Comparison of ENCODE assay signal across 10 cellular contexts in genomic region chr15:77633913-77634265, GRCh38. TPM values are rescaled to one million over a fixed set of nuclear protein-coding genes. Genes with fewer than 3 reads are reported as not detected.
DNase-seq lines count a peak whose midpoint lies in the region; ATAC-seq, FAIRE-seq and TF ChIP-seq lines count a peak whose summit lies in the region.
"Had no signal": no experiment of that assay in that cellular context is flagged by ENCODE, and none has a peak within 500 bp of the region (broad histone marks: within the 10 kb centered on the region; RNA-seq: fewer than 3 reads in every experiment).

No MANE protein-coding gene starts in this region.

- SMC1A ChIA-PET in GM12878 (lab: Charles Lee; ENCODE audit: uncharacterized antibody, unreplicated experiment), result interaction anchor here (1.0 kb wide), 2 partner anchors 33 to 255 kb away, joined by 3 read pairs; no protein-coding TSS in a partner anchor

- no peak for ATAC-seq in CD4-positive, alpha-beta T cell (ENCODE audit: poor library complexity)
- ATAC-seq in HG02759 (IDR thresholded peaks at IDR 0.05; ENCODE audit: unreplicated experiment) (peak; percentile 8), GM12878 (no peak), GM21529 (IDR thresholded peaks at IDR 0.05; ENCODE audit: unreplicated experiment) (no peak), HG03342 (IDR thresholded peaks at IDR 0.05; ENCODE audit: unreplicated experiment) (no peak), sciatic nerve (no peak)

- no peaks in the 10 kb centered on the region; the same call in 1 of the 2 replicates for H3K4me1 ChIP-seq in GM12878 (ENCODE audit: control insufficient read depth, insufficient read depth, low read length)

- no peaks in the 10 kb centered on the region for H3K36me3 Mint-ChIP-seq in CD4-positive, alpha-beta T cell (ENCODE audit: low read depth)
- no peaks in the 10 kb centered on the region for H3K36me3 Mint-ChIP-seq in mesothelial cell of epicardium

- no peaks in the 10 kb centered on the region for H3K79me2 ChIP-seq in GM12878 (ENCODE audit: control insufficient read depth, insufficient read depth, low read length)

- H3K4me1 Mint-ChIP-seq in CD4-positive, alpha-beta T cell (ENCODE audit: low read depth), result peaks cover 15% of the 10 kb centered on the region
- peaks cover 17% of the 10 kb centered on the region for H3K4me1 Mint-ChIP-seq in mesothelial cell of epicardium

- POLR2A ChIA-PET in CD4-positive, alpha-beta T cell (lab: Charles Lee), result no interaction called here
- POLR2A ChIA-PET in GM12878 (lab: Charles Lee), result no interaction called here

- no peaks in the 10 kb centered on the region for H3K9me3 ChIP-seq in CD4-positive, alpha-beta T cell (ENCODE audit: control insufficient read depth, low read length)
- no peaks in the 10 kb centered on the region for H3K9me3 ChIP-seq in GM12878 (replicated peaks; ENCODE audit: control insufficient read depth, insufficient read depth, low read length)

- TF ChIP-seq EP300 in GM12878 (IDR thresholded peaks at IDR 0.05; ENCODE audit: borderline replicate concordance in 1 of 2, control insufficient read depth in 1 of 2, low read depth in 2 of 2, low read length in 2 of 2), result no peak

- no TSS peak for BruUV-seq in GM12878 (replicated peaks; lab: Mats Ljungman, UMichigan)

- H3K27ac ChIP-seq in CD4-positive, alpha-beta T cell (ENCODE audit: low read depth, low read length), result no peak overlapping the region
- no peak overlapping the region for H3K27ac ChIP-seq in GM12878 (ENCODE audit: control insufficient read depth, insufficient read depth)

- no peak overlapping the region for H3K9ac ChIP-seq in GM12878 (ENCODE audit: control insufficient read depth, insufficient read depth, low read length)

- peaks cover 57% of the 10 kb centered on the region for H3K27me3 Mint-ChIP-seq in CD4-positive, alpha-beta T cell
- H3K27me3 Mint-ChIP-seq in mesothelial cell of epicardium (ENCODE audit: low read depth), result peaks cover 65% of the 10 kb centered on the region

- FAIRE-seq in GM12878 (lab: Jason Lieb, UNC), result no peak
- FAIRE-seq: bronchial epithelial cell had no signal

- TF ChIP-seq POLR2A in GM12878 (IDR thresholded peaks at IDR 0.05; ENCODE audit: low read depth, low read length), result no peak

- no peaks in the 10 kb centered on the region for H3K9me3 Mint-ChIP-seq in CD4-positive, alpha-beta T cell
- no peaks in the 10 kb centered on the region for H3K9me3 Mint-ChIP-seq in mesothelial cell of epicardium

- no peaks in the 10 kb centered on the region for H3K36me3 ChIP-seq in GM12878 (ENCODE audit: control insufficient read depth in 2 of 2, insufficient read depth in 2 of 2, low read length in 1 of 2)

- CTCF ChIA-PET in CD4-positive, alpha-beta T cell (lab: Charles Lee), result no interaction called here
- CTCF ChIA-PET in GM12878 (lab: Yijun Ruan, JAX), result interaction anchor here (0.7 to 5.1 kb wide), 20 partner anchors 9 to 447 kb away, joined by 3 to 48 read pairs (median 4); no protein-coding TSS in a partner anchor

- H4K20me1 ChIP-seq in GM12878 (ENCODE audit: control insufficient read depth, insufficient read depth), result no peaks in the 10 kb centered on the region

- no peak overlapping the region for H3K4me3 ChIP-seq in GM12878

- H3K27ac Mint-ChIP-seq in CD4-positive, alpha-beta T cell, result no peak overlapping the region
- H3K27ac Mint-ChIP-seq in mesothelial cell of epicardium, result no peak overlapping the region

- no peak overlapping the region; the same call in 1 of the 2 replicates for H3K4me2 ChIP-seq in GM12878 (ENCODE audit: control insufficient read depth, insufficient read depth)

- intact Hi-C loops in CD4-positive, alpha-beta T cell (cut with DNase I, micrococcal nuclease), result loop anchor here in 1 of 2 experiments (10.0 kb wide), 1 partner anchor 241 kb away; no protein-coding TSS in a partner anchor
- intact Hi-C loops in GM12878 (cut with micrococcal nuclease; ENCODE audit: unreplicated experiment) (loop anchor here (1.0 to 5.0 kb wide), 3 partner anchors 187 to 447 kb away; no protein-coding TSS in a partner anchor), sciatic nerve (cut with DNase I) (loop anchor here (10.0 kb wide), 1 partner anchor 191 kb away; no protein-coding TSS in a partner anchor)

- DNase-seq in CD4-positive, alpha-beta T cell, result no peak
- no peak for DNase-seq in GM12878 (ENCODE audit: low read depth, low spot score)
- DNase-seq in mesothelial cell of epicardium (ENCODE audit: low spot score in 2 of 2, unreplicated experiment in 2 of 2), result no peak
- DNase-seq in C1 segment of cervical spinal cord (lab: John Stamatoyannopoulos, UW), result no peak
- DNase-seq in sciatic nerve (ENCODE audit: low spot score), result no peak

- TF ChIP-seq CTCF in CD4-positive, alpha-beta T cell (IDR thresholded peaks at IDR 0.05), result no peak
- TF ChIP-seq CTCF in GM12878 (IDR thresholded peaks at IDR 0.05 in 2 of 3, conservative IDR thresholded peaks at IDR 0.05 in 1 of 3; ENCODE audit: control insufficient read depth in 2 of 3, extremely low read depth in 1 of 3, insufficient read depth in 1 of 3, low read depth in 3 of 3, low read length in 3 of 3), result no peak
- no peak for TF ChIP-seq CTCF in mesothelial cell of epicardium (IDR thresholded peaks at IDR 0.05; ENCODE audit: unreplicated experiment)

- RAD21 ChIA-PET in GM12878 (lab: Charles Lee; ENCODE audit: unreplicated experiment), result interaction anchor here (1.0 to 2.6 kb wide), 3 partner anchors 91 to 241 kb away, joined by 3 to 19 read pairs (median 3); no protein-coding TSS in a partner anchor

- H3K27me3 ChIP-seq in CD4-positive, alpha-beta T cell (ENCODE audit: control insufficient read depth, insufficient read depth, low read length), result peaks cover 69% of the 10 kb centered on the region
- H3K27me3 ChIP-seq in GM12878 (replicated peaks in 1 of 2; ENCODE audit: control insufficient read depth in 2 of 2, insufficient read depth in 2 of 2, low read length in 1 of 2), result peaks cover 16 to 18% of the 10 kb centered on the region in 2 experiments

- TF ChIP-seq RAD21 in GM12878 (IDR thresholded peaks at IDR 0.05; ENCODE audit: insufficient read depth, low read depth, low read length), result no peak

- in situ Hi-C loops in GM12878 (cut with MboI), result loop anchor here (25.0 kb wide), 1 partner anchor 178 kb away; no protein-coding TSS in a partner anchor

- WGBS in GM12878 (ENCODE audit: insufficient coverage, insufficient replicate concordance, low lambda C conversion rate, missing lambda C conversion rate), result 13% methylated on average over 9 of the region's 9 CpGs

- H2AFZ ChIP-seq in GM12878 (ENCODE audit: control insufficient read depth, low read depth, low read length), result no peak overlapping the region

- peak overlapping the region; percentile 75 for H3K4me3 Mint-ChIP-seq in CD4-positive, alpha-beta T cell
- H3K4me3 Mint-ChIP-seq in mesothelial cell of epicardium, result peak overlapping the region; percentile 67

TF ChIP-seq in GM12878, 131 proteins besides CTCF, POLR2A, EP300 and RAD21:
- no peak for TF ChIP-seq PRDM15 (CRISPR knock-in tag; IDR thresholded peaks at IDR 0.05)
- 0 out of 2 replicates have a peak, but pooled peaks have one; percentile 7 for TF ChIP-seq MXI1 (IDR thresholded peaks at IDR 0.05; ENCODE audit: low read depth, low read length)

RNA-seq across cellular contexts. Expression of gene LINGO1, which starts 1.2 kb away (rescaled TPM):
- not detected for total RNA-seq in CD4-positive, alpha-beta T cell
- 0.81 and 0.84 TPM in 2 replicates for total RNA-seq in GM12878 (2013; cell fraction: nucleolus; rRNA removed)
- total RNA-seq in GM12878 (2014; rRNA removed), result 0.27 TPM in 1 of 2 replicates, not detected in the other
- total RNA-seq in GM12878 (2014; rRNA removed; fragmentation: Illumina TruSeq; extraction: Trizol), result not detected in 2 replicates
- 0.64 TPM in 1 of 2 replicates, not detected in the other for total RNA-seq in GM12878 (2021)
- polyA plus RNA-seq in GM12878 (2011; ENCODE audit: low read depth), result 0.16 TPM
- 0.61 and 3.9 TPM in 2 replicates for polyA plus RNA-seq in GM12878 (2011; rRNA removed)
- polyA plus RNA-seq in GM12878 (2011; cell fraction: cytosol; rRNA removed), result 1.8 and 2.9 TPM in 2 replicates
- polyA plus RNA-seq in GM12878 (2011; cell fraction: nucleus; rRNA removed), result 3.1 and 4.0 TPM in 2 replicates
- 0.42 and 0.46 TPM in 2 replicates for polyA plus RNA-seq in GM12878 (2012)
- 0.15 TPM in 1 of 2 replicates, not detected in the other for polyA plus RNA-seq in GM12878 (2014; fragmentation: Illumina TruSeq; extraction: Trizol)
- not detected for polyA plus RNA-seq in GM12878 (2014; fragmentation: Nextera tagmentation; extraction: Ambion mirVana)
- 0.04 and 0.05 TPM in 2 replicates for polyA plus RNA-seq in GM12878 (2014; rRNA removed)
- polyA plus RNA-seq in GM12878 (2016; fragmentation: Nextera tagmentation; extraction: Ambion mirVana), result under 1 TPM in 1 of 2 experiments, not detected in 1; 0.19 TPM
- polyA minus RNA-seq in GM12878 (2011; rRNA and poly(A)+ RNA removed), result 1.7 and 4.4 TPM in 2 replicates
- polyA minus RNA-seq in GM12878 (2011; cell fraction: cytosol; rRNA and poly(A)+ RNA removed), result 2.0 and 3.1 TPM in 2 replicates
- 0.38 and 1.6 TPM in 2 replicates for polyA minus RNA-seq in GM12878 (2011; cell fraction: nucleus; rRNA and poly(A)+ RNA removed)
- 16.5 to 18.7 TPM (median 18.0 TPM) in 3 replicates for total RNA-seq in mesothelial cell of epicardium
- 5.3 TPM for total RNA-seq in sciatic nerve
- total RNA-seq: bronchial epithelial cell, fibroblast of villous mesenchyme had no signal
